17 cellular contexts compared by ENCODE assay signal in genomic region chr20:40009542-40009941, GRCh38.
DNase-seq lines count a peak whose midpoint lies in the region; ATAC-seq and TF ChIP-seq lines count a peak whose summit lies in the region.
"Had no signal": no experiment of that assay in that cellular context is flagged by ENCODE, and none has a peak within 500 bp of the region (broad histone marks: within the 10 kb centered on the region; RNA-seq: fewer than 3 reads in every experiment).

No MANE protein-coding gene starts in this region.

- ATAC-seq in sciatic nerve, result no peak
- no peak for ATAC-seq in T-cell (replicated peaks in 1 of 4)
- ATAC-seq: PC-3, Right ventricle myocardium inferior had no signal

- no peak overlapping the region for H3K27ac Mint-ChIP-seq in T-cell
- H3K27ac Mint-ChIP-seq: H9 had no signal

- intact Hi-C loops in sciatic nerve (cut with DNase I), result no loop called here

- no peaks in the 10 kb centered on the region for H3K4me1 Mint-ChIP-seq in T-cell
- H3K4me1 Mint-ChIP-seq: H9 had no signal

- DNase-seq in HS-5 (ENCODE audit: low read depth) (peak; percentile 69), adipocyte (ENCODE audit: low read depth) (peak; percentile 44), fibroblast of mammary gland (ENCODE audit: low read depth) (peak; percentile 39), GM10266 (ENCODE audit: extremely low spot score) (no peak), sciatic nerve (ENCODE audit: low spot score) (no peak), T-cell (no peak), GM20000 (ENCODE audit: low spot score) (no peak)
- DNase-seq: H9, Karpas-422, NCI-H1417, NCI-H187 treated with DMSO at 0.1 percent for 48 hours, NCI-H2171, NCI-H446 treated with DMSO at 0.1 percent for 48 hours, PC-3 had no signal

- H3K27me3 ChIP-seq in adipocyte (replicated peaks; ENCODE audit: control insufficient read depth, insufficient read depth, low read length), result no peaks in the 10 kb centered on the region
- no peaks in the 10 kb centered on the region for H3K27me3 ChIP-seq in skeletal muscle satellite cell (ENCODE audit: control insufficient read depth, insufficient read depth, low read length)
- H3K27me3 ChIP-seq: BLaER1 treated with 17β-estradiol and CSF1 and Interleukin-3, amounts not matched to agents 10 nM and 100 nM had no signal

- no peak overlapping the region for H3K9ac ChIP-seq in adipocyte (ENCODE audit: low read length)
- peak overlapping the region; percentile 31 for H3K9ac ChIP-seq in skeletal muscle satellite cell (ENCODE audit: low read depth, low read length)
- H3K9ac ChIP-seq: BLaER1 treated with 17β-estradiol and CSF1 and Interleukin-3, amounts not matched to agents 10 nM and 100 nM had no signal

- H3K9me3 Mint-ChIP-seq in T-cell, result peaks cover 0 to 9% (median 0%) of the 10 kb centered on the region in 3 donors
- H3K9me3 Mint-ChIP-seq: H9 had no signal

- POLR2A ChIA-PET in T-cell (lab: Charles Lee), result no interaction called here

- no peaks in the 10 kb centered on the region for H3K27me3 Mint-ChIP-seq in T-cell

- no peak overlapping the region for H3K4me3 Mint-ChIP-seq in T-cell
- H3K4me3 Mint-ChIP-seq: H9 had no signal

- H3K4me1 ChIP-seq in adipocyte (ENCODE audit: control insufficient read depth, insufficient read depth, low read length), result no peaks in the 10 kb centered on the region
- peaks cover 25% of the 10 kb centered on the region for H3K4me1 ChIP-seq in skeletal muscle satellite cell (ENCODE audit: control insufficient read depth, insufficient read depth, low read length)

- CTCF ChIA-PET in T-cell (lab: Charles Lee), result no interaction called here

- H3K36me3 Mint-ChIP-seq in T-cell, result no peaks in the 10 kb centered on the region

- no peak for TF ChIP-seq CTCF in fibroblast of mammary gland (conservative IDR thresholded peaks at IDR 0.05; ENCODE audit: control insufficient read depth, insufficient read depth, low read depth, low read length)
- no peak for TF ChIP-seq CTCF in GM10266 (IDR thresholded peaks at IDR 0.05; ENCODE audit: control insufficient read depth, insufficient read depth, low read depth, missing control alignments)
- TF ChIP-seq CTCF in GM20000 (IDR thresholded peaks at IDR 0.05; ENCODE audit: extremely low read depth, missing control alignments), result no peak

- no peak overlapping the region for H3K4me3 ChIP-seq in adipocyte (ENCODE audit: low read length)
- no peak overlapping the region for H3K4me3 ChIP-seq in fibroblast of mammary gland (ENCODE audit: control insufficient read depth, low read depth, low read length)
- H3K4me3 ChIP-seq in skeletal muscle satellite cell (ENCODE audit: low read length), result no peak overlapping the region
- H3K4me3 ChIP-seq: BLaER1 treated with 17β-estradiol and CSF1 and Interleukin-3, amounts not matched to agents 10 nM and 100 nM had no signal

- H3K36me3 ChIP-seq in adipocyte (ENCODE audit: control insufficient read depth, insufficient read depth, low read length, severe bottlenecking) (no peaks in the 10 kb centered on the region), skeletal muscle satellite cell (ENCODE audit: insufficient read depth, low read length) (no peaks in the 10 kb centered on the region)
- H3K36me3 ChIP-seq: BLaER1 treated with 17β-estradiol and CSF1 and Interleukin-3, amounts not matched to agents 10 nM and 100 nM had no signal

- peaks cover 15% of the 10 kb centered on the region for H3K9me3 ChIP-seq in adipocyte (ENCODE audit: control insufficient read depth, low read length)
- peaks cover 4% of the 10 kb centered on the region for H3K9me3 ChIP-seq in skeletal muscle satellite cell (replicated peaks; ENCODE audit: low read length)
- H3K9me3 ChIP-seq: BLaER1 treated with 17β-estradiol and CSF1 and Interleukin-3, amounts not matched to agents 10 nM and 100 nM had no signal

- peak overlapping the region; percentile 7 for H3K4me2 ChIP-seq in skeletal muscle satellite cell (ENCODE audit: low read length)
- H3K4me2 ChIP-seq: BLaER1 treated with 17β-estradiol and CSF1 and Interleukin-3, amounts not matched to agents 10 nM and 100 nM had no signal

Comparison
In these comparisons a context has a peak if more than half of its experiments do, and no peak if none do; other contexts are left out.
1. DNase-seq: peak in HS-5 (single experiment), adipocyte (single experiment) and fibroblast of mammary gland (single experiment); none in GM10266 (single experiment), sciatic nerve (single experiment), T-cell (0 of 34) and GM20000 (single experiment).